Comparison of ENCODE assay signal across 8 cellular contexts in genomic region chr9:127451681-127452480, GRCh38. TPM values are rescaled to one million over a fixed set of nuclear protein-coding genes. Genes with fewer than 3 reads are reported as not detected.
A peak's percentile ranks its signal among the peaks of the same experiment; 100 is the strongest.
DNase-seq lines count a peak whose midpoint lies in the region; ATAC-seq and TF ChIP-seq lines count a peak whose summit lies in the region.

No MANE protein-coding gene starts in this region.

- no peaks in the 10 kb centered on the region for H3K27me3 Mint-ChIP-seq in nephron progenitor cell (ENCODE audit: low read depth, poor library complexity)

- peaks cover 35% of the 10 kb centered on the region for H3K36me3 ChIP-seq in upper lobe of right lung

- peak overlapping the region; percentile 66 for H3K27ac Mint-ChIP-seq in nephron progenitor cell

- peaks cover 45% of the 10 kb centered on the region for H3K36me3 Mint-ChIP-seq in nephron progenitor cell (ENCODE audit: low read depth)

- no peaks in the 10 kb centered on the region for H3K9me3 ChIP-seq in upper lobe of right lung

- H3K4me3 ChIP-seq in AG04449 (ENCODE audit: low read depth, low read length) (peak overlapping the region; percentile 98), foreskin fibroblast (ENCODE audit: low read depth in 1 of 2, low read length in 2 of 2) (peak overlapping the region; percentile 88 to 96), upper lobe of right lung (peak overlapping the region; percentile 80)

- no peak for DNase-seq in AG04449 (ENCODE audit: low read depth, low spot score)
- DNase-seq in RKO (ENCODE audit: low spot score) = peak; percentile 84
- DNase-seq in activated naive CD4-positive, alpha-beta T cell treated with Interleukin-2 at 50 U/mL for 16 hours = peak; percentile 59
- DNase-seq in foreskin fibroblast = peak in 1 of 2 donors; percentile 69
- peak; percentile 41 for DNase-seq in nephron progenitor cell
- DNase-seq in upper lobe of right lung = peak; percentile 79

- intact Hi-C loops in upper lobe of right lung (cut with DNase I) = no loop called here

- peak; percentile 3 for ATAC-seq in GM18858 (IDR thresholded peaks at IDR 0.05; ENCODE audit: unreplicated experiment)
- peak; percentile 16 for ATAC-seq in HG03354 (IDR thresholded peaks at IDR 0.05; ENCODE audit: poor library complexity, severe bottlenecking, unreplicated experiment)
- ATAC-seq in upper lobe of right lung = peak; percentile 42

- no peaks in the 10 kb centered on the region for H3K27me3 ChIP-seq in upper lobe of right lung

- CTCF ChIA-PET in AG04449 (lab: Yijun Ruan, JAX) = interaction anchor here (0.6 to 1.4 kb wide), 4 partner anchors 10 to 135 kb away, joined by 3 read pairs; no protein-coding TSS in a partner anchor

- H3K27ac ChIP-seq in upper lobe of right lung = peak overlapping the region; percentile 93

- no peak for TF ChIP-seq CTCF in AG04449 (IDR thresholded peaks at IDR 0.05; ENCODE audit: insufficient read depth, low read length, missing control alignments)
- TF ChIP-seq CTCF in foreskin fibroblast (IDR thresholded peaks at IDR 0.05; ENCODE audit: low read depth, low read length) = no peak
- TF ChIP-seq CTCF in nephron progenitor cell (IDR thresholded peaks at IDR 0.05) = no peak
- no peak for TF ChIP-seq CTCF in upper lobe of right lung (IDR thresholded peaks at IDR 0.05)

- peaks cover 40% of the 10 kb centered on the region for H3K4me1 Mint-ChIP-seq in nephron progenitor cell

- H3K4me3 Mint-ChIP-seq in nephron progenitor cell = peak overlapping the region; percentile 92

- H3K4me1 ChIP-seq in upper lobe of right lung = peaks cover 32% of the 10 kb centered on the region

- POLR2A ChIA-PET in AG04449 (lab: Yijun Ruan, JAX) = interaction anchor here (0.5 to 2.0 kb wide), 22 partner anchors 10 to 334 kb away, joined by 3 to 19 read pairs (median 4); partner anchors contain the start of genes CDK9, SLC2A8 and ZNF79

- H3K9me3 Mint-ChIP-seq in nephron progenitor cell = no peaks in the 10 kb centered on the region

RNA-seq across cellular contexts. Expression of gene LRSAM1, which starts 0.6 kb away (rescaled TPM):
- 18.8 TPM for total RNA-seq in upper lobe of right lung

RNA-seq across cellular contexts. Expression of gene RPL12, which starts 0.7 kb away (rescaled TPM):
- total RNA-seq in upper lobe of right lung = 1,020 TPM

RNA-seq across cellular contexts. Expression of gene ZNF79, which starts 27.7 kb away (rescaled TPM):
- total RNA-seq in upper lobe of right lung = 8.3 TPM

RNA-seq across cellular contexts. Expression of gene SLC2A8, which starts 54.9 kb away (rescaled TPM):
- total RNA-seq in upper lobe of right lung = 21.8 TPM
